In the genomic region with DNA sequence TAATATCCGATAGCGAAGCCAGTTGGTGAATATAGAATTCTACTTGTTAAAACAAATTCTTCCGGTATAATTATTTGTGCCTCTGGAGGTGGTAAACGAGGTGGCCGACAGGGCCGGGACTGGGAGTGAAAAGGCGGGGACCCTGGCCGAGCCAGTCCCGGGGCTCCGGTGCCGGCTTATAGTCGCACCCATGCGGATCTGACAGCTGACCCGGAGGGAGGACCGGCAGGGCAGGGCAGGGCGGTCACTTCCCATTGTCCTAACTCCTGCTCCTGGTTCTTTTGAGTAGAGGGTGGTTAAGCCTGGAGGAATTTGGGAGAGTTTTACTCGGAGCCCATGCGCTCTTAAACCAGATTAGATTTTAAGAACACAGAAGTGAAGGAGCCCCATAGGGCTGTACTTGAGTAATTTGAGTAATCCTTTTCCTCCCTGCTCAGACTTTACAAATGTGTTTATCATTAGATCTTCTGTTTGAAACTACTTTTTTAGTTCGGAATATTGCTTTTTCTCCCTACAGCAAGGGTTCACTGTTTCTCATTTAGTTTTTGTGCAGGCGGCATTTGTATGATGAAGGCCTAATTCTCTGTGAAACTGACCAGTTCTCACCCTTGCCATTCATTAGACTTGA, we compare ENCODE assay signal across 8 cellular contexts. TPM values are rescaled to one million over a fixed set of nuclear protein-coding genes. Genes with fewer than 3 reads are reported as not detected.
DNase-seq lines count a peak whose midpoint lies in the region; ATAC-seq and TF ChIP-seq lines count a peak whose summit lies in the region.

No MANE protein-coding gene starts in this region.

- peak overlapping the region; percentile 86 to 99 (median 94) for H3K4me3 ChIP-seq in heart left ventricle

- H3K9me3 Mint-ChIP-seq in activated naive CD4-positive, alpha-beta T cell treated with anti-CD3 and anti-CD28 coated beads, Interleukin-2, amount 50 U/mL, for 24 hours: no peaks in the 10 kb centered on the region

- peak overlapping the region; percentile 91 to 98 (median 96) for H3K27ac ChIP-seq in heart left ventricle

- H3K27me3 ChIP-seq in heart left ventricle: no peaks in the 10 kb centered on the region

- peaks cover 49% of the 10 kb centered on the region for H3K4me1 Mint-ChIP-seq in activated naive CD4-positive, alpha-beta T cell treated with anti-CD3 and anti-CD28 coated beads, Interleukin-2, amount 50 U/mL, for 24 hours

- in situ Hi-C loops in Caki2 (cut with HindIII; ENCODE audit: low pct_unique_long_range_greater_than_20kb, low sequenced_read_pairs): no loop called here

- no peaks in the 10 kb centered on the region for H3K36me3 ChIP-seq in heart left ventricle

- no peaks in the 10 kb centered on the region for H3K9me3 ChIP-seq in heart left ventricle

- peak; percentile 14 for DNase-seq in Caki2 (ENCODE audit: low read depth)
- DNase-seq in LoVo (ENCODE audit: low spot score): peak; percentile 2
- DNase-seq in heart left ventricle: peak; percentile 61 to 80 (median 70)
- DNase-seq in pons (ENCODE audit: low spot score): peak; percentile 25
- DNase-seq in kidney glomerular epithelial cell (lab: John Stamatoyannopoulos, UW): no peak
- DNase-seq in mesenteric fat pad (ENCODE audit: low spot score): no peak

- H3K36me3 Mint-ChIP-seq in activated naive CD4-positive, alpha-beta T cell treated with anti-CD3 and anti-CD28 coated beads, Interleukin-2, amount 50 U/mL, for 24 hours: peaks cover 2% of the 10 kb centered on the region

- 3 to 7% (median 4%) methylated on average over 16 to 20 of the region's 20 CpGs for WGBS in heart left ventricle, 4 donors

- peak overlapping the region; percentile 87 for H3K4me3 Mint-ChIP-seq in activated naive CD4-positive, alpha-beta T cell treated with anti-CD3 and anti-CD28 coated beads, Interleukin-2, amount 50 U/mL, for 24 hours

- H3K27me3 Mint-ChIP-seq in activated naive CD4-positive, alpha-beta T cell treated with anti-CD3 and anti-CD28 coated beads, Interleukin-2, amount 50 U/mL, for 24 hours: no peaks in the 10 kb centered on the region

- TF ChIP-seq CTCF in heart left ventricle (IDR thresholded peaks at IDR 0.05): no peak

- peak overlapping the region; percentile 81 for H3K27ac Mint-ChIP-seq in activated naive CD4-positive, alpha-beta T cell treated with anti-CD3 and anti-CD28 coated beads, Interleukin-2, amount 50 U/mL, for 24 hours

- intact Hi-C loops in heart left ventricle (cut with DNase I): loop anchor here (2.0 to 10.0 kb wide), 15 partner anchors 107 to 283 kb away; no protein-coding TSS in a partner anchor

- TF ChIP-seq POLR2A in heart left ventricle (IDR thresholded peaks at IDR 0.05): no peak

- H3K4me1 ChIP-seq in heart left ventricle: peaks cover 0 to 65% (median 53%) of the 10 kb centered on the region in 12 donors

- ATAC-seq in heart left ventricle (peak; percentile 40 to 75 (median 51)), HG03432 (IDR thresholded peaks at IDR 0.05; ENCODE audit: unreplicated experiment) (no peak)

RNA-seq across cellular contexts. Expression of gene B3GNT2, which starts 1.8 kb away (rescaled TPM):
- 10.6 and 11.5 TPM in 2 replicates for total RNA-seq in Caki2 (2014; rRNA removed; shearing (Covaris generic); ENCODE audit: low replicate concordance)
- total RNA-seq in heart left ventricle (10 to 100 TPM; 13.8 to 26.5 (median 20.8) TPM), mesenteric fat pad (21.9 TPM)
- 10 to 100 TPM in 1 of 2 donors, 1 to 10 TPM in 1; 8.6 to 18.4 TPM for polyA plus RNA-seq in heart left ventricle

Comparison
In these comparisons a context has a peak if more than half of its experiments do, and no peak if none do; other contexts are left out.
1. DNase-seq: peak in Caki2 (single experiment), LoVo (single experiment), heart left ventricle (5 of 5) and pons (single experiment); none in kidney glomerular epithelial cell (single experiment) and mesenteric fat pad (single experiment).